Comparison of ENCODE assay signal across 7 cellular contexts in genomic region chr3:57164606-57165573, GRCh38. TPM values are rescaled to one million over a fixed set of nuclear protein-coding genes. Genes with fewer than 3 reads are reported as not detected.
DNase-seq lines count a peak whose midpoint lies in the region; TF ChIP-seq lines count a peak whose summit lies in the region.

IL17RD (minus strand) TSS chr3:57165353; CDS start chr3:57165286, 67 bp downstream.

- DNase-seq in HT-29 (ENCODE audit: low spot score) (peak; percentile 47), RPMI7951 (ENCODE audit: low read depth) (peak; percentile 82), head of caudate nucleus (peak in 39 of 42 donors; percentile 7 to 83 (median 61)), osteoblast (ENCODE audit: insufficient read length, low spot score, missing footprints) (peak; percentile 99), transverse colon (peak; percentile 79)

- H3K4me3 ChIP-seq in GM12875 (ENCODE audit: low read depth, low read length) (peak within 1 kb of the TSS; percentile 40), osteoblast (ENCODE audit: insufficient read depth, low read length) (peak within 1 kb of the TSS; percentile 74), transverse colon (peak within 1 kb of the TSS; percentile 67 to 92 (median 80))

- no peak for TF ChIP-seq POLR2A in transverse colon (IDR thresholded peaks at IDR 0.05)

- H3K4me2 ChIP-seq in osteoblast (ENCODE audit: insufficient read depth, low read length): peak within 1 kb of the TSS; percentile 90

- H3K9me3 ChIP-seq in osteoblast (ENCODE audit: low read depth, low read length): no peaks in the 10 kb centered on the region
- no peaks in the 10 kb centered on the region for H3K9me3 ChIP-seq in transverse colon

- peaks cover 62% of the 10 kb centered on the region for H3K27me3 Mint-ChIP-seq in activated naive CD4-positive, alpha-beta T cell treated with anti-CD3 and anti-CD28 coated beads, Interleukin-2, amount 50 U/mL, for 24 hours

- H3K36me3 ChIP-seq in osteoblast (ENCODE audit: insufficient read depth, low read length) (no peaks in the 10 kb centered on the region), transverse colon (no peaks in the 10 kb centered on the region)

- no peak for TF ChIP-seq EP300 in transverse colon (IDR thresholded peaks at IDR 0.05; ENCODE audit: low read depth)

- no peaks in the 10 kb centered on the region for H4K20me1 ChIP-seq in osteoblast (ENCODE audit: insufficient read depth, low read length)

- H3K4me1 ChIP-seq in osteoblast (ENCODE audit: insufficient read depth, low read length): peaks cover 3% of the 10 kb centered on the region
- peaks cover 11 to 37% (median 27%) of the 10 kb centered on the region in 4 donors for H3K4me1 ChIP-seq in transverse colon

- peak within 1 kb of the TSS; percentile 86 for H3K4me3 Mint-ChIP-seq in activated naive CD4-positive, alpha-beta T cell treated with anti-CD3 and anti-CD28 coated beads, Interleukin-2, amount 50 U/mL, for 24 hours

- in situ Hi-C loops in transverse colon (cut with MboI; ENCODE audit: low pct_ligation_motif_present in 1 of 4, low pct_unique_long_range_greater_than_20kb in 1 of 4, low sequenced_read_pairs in 3 of 4): no loop called here

- TF ChIP-seq CTCF in GM12875 (IDR thresholded peaks at IDR 0.05; ENCODE audit: borderline replicate concordance, insufficient read depth, low read depth, low read length) (no peak), osteoblast (IDR thresholded peaks at IDR 0.05; ENCODE audit: extremely low read depth, low read depth, low read length) (no peak), transverse colon (IDR thresholded peaks at IDR 0.05) (no peak)

- peaks cover 4% of the 10 kb centered on the region for H3K36me3 Mint-ChIP-seq in activated naive CD4-positive, alpha-beta T cell treated with anti-CD3 and anti-CD28 coated beads, Interleukin-2, amount 50 U/mL, for 24 hours

- H3K79me2 ChIP-seq in osteoblast (ENCODE audit: insufficient read depth, low read length): no peaks in the 10 kb centered on the region

- H3K4me1 Mint-ChIP-seq in activated naive CD4-positive, alpha-beta T cell treated with anti-CD3 and anti-CD28 coated beads, Interleukin-2, amount 50 U/mL, for 24 hours: peaks cover 11% of the 10 kb centered on the region

- H3K9me3 Mint-ChIP-seq in activated naive CD4-positive, alpha-beta T cell treated with anti-CD3 and anti-CD28 coated beads, Interleukin-2, amount 50 U/mL, for 24 hours: no peaks in the 10 kb centered on the region

- peak within 1 kb of the TSS; percentile 62 for H3K27ac Mint-ChIP-seq in activated naive CD4-positive, alpha-beta T cell treated with anti-CD3 and anti-CD28 coated beads, Interleukin-2, amount 50 U/mL, for 24 hours

- peak within 1 kb of the TSS; percentile 80 for H2AFZ ChIP-seq in osteoblast (ENCODE audit: low read length)

- intact Hi-C loops in head of caudate nucleus (cut with DNase I) (loop anchor here (5.0 to 10.0 kb wide), 3 partner anchors 62 to 170 kb away; partner anchors contain the start of gene APPL1), transverse colon (cut with DNase I; ENCODE audit: low total_unique reads) (loop anchor here (5.0 kb wide), 1 partner anchor 63 kb away; no protein-coding TSS in a partner anchor)

- H3K27me3 ChIP-seq in osteoblast (ENCODE audit: insufficient read depth, low read length) (peaks cover 51% of the 10 kb centered on the region), transverse colon (peaks cover 23% of the 10 kb centered on the region)

- 1% methylated on average over 28 of the region's 100 CpGs; no CpG with 5 or more reads in 1 of the 2 donors for whole genome bisulfite sequencing in transverse colon (ENCODE audit: low coverage in 1 of 2), 2 donors

- H3K27ac ChIP-seq in osteoblast (ENCODE audit: low read depth, low read length) (no peak within 1 kb of the TSS), transverse colon (peak within 1 kb of the TSS; percentile 30 to 84 (median 63))

RNA-seq across cellular contexts. Expression of gene IL17RD, which starts in this region (rescaled TPM):
- 0.10 and 0.13 TPM in 2 replicates for total RNA-seq in HT-29 (2014; rRNA removed; shearing (Covaris generic))
- 8.8 and 18.7 TPM in 2 replicates for total RNA-seq in RPMI7951 (2014; rRNA removed; shearing (Covaris generic))
- 2.2 and 3.5 TPM in 2 replicates for total RNA-seq in osteoblast
- total RNA-seq in transverse colon: 10 to 100 TPM in 1 of 4 donors, 1 to 10 TPM in 3; 1.9 to 40.4 (median 2.7) TPM

Comparison
In these comparisons a context has a peak if more than half of its experiments do, and no peak if none do; other contexts are left out.
1. Peak in DNase-seq in HT-29; RNA of the gene not detected or under 1 TPM.
2. DNase-seq: peak in every context shown above with its lines; median percentile 99 in osteoblast; 82 in RPMI7951; 79 in transverse colon; 61 in head of caudate nucleus; 47 in HT-29.